8 cellular contexts compared by ENCODE assay signal in the genomic region with DNA sequence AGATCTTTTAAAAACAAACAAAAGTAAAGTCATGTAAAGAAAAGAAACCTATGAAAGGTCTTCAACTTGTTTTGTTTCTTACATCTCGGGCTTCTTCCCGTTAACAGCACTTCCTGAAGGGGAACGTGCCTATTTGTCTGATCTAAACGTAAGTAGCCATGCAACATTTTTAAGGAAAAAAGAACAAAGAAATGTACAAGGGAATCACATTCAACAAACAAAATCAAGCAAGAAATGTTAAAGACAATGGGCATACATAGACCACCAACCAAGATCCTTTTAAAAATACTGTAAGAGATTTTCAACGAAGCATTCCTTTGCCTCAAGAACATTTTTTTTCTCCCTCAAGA.
DNase-seq lines count a peak whose midpoint lies in the region; ATAC-seq and TF ChIP-seq lines count a peak whose summit lies in the region.

No MANE protein-coding gene starts in this region.

- no peak for DNase-seq in brain microvascular endothelial cell
- no peak for DNase-seq in NCI-H526 treated with DMSO at 0.1 percent for 48 hours (lab: John Stamatoyannopoulos, UW)
- DNase-seq in Ammon's horn (ENCODE audit: low spot score) = no peak

- in situ Hi-C loops in brain microvascular endothelial cell (cut with HindIII; ENCODE audit: low pct_ligation_motif_present, low sequenced_read_pairs) = no loop called here

- H3K27me3 ChIP-seq in BLaER1 = no peaks in the 10 kb centered on the region
- H3K27me3 ChIP-seq in HUES48 (ENCODE audit: control insufficient read depth, insufficient read depth, low read length) = no peaks in the 10 kb centered on the region
- H3K27me3 ChIP-seq in brain microvascular endothelial cell (replicated peaks) = no peaks in the 10 kb centered on the region
- H3K27me3 ChIP-seq in muscle layer of duodenum (ENCODE audit: low read depth, low read length) = no peaks in the 10 kb centered on the region

- H3K36me3 ChIP-seq in BLaER1 (no peaks in the 10 kb centered on the region), HUES48 (ENCODE audit: control insufficient read depth, insufficient read depth, low read length) (no peaks in the 10 kb centered on the region), brain microvascular endothelial cell (replicated peaks) (no peaks in the 10 kb centered on the region), muscle layer of duodenum (ENCODE audit: control insufficient read depth in 1 of 2, insufficient read depth in 2 of 2, low read length in 2 of 2) (no peaks in the 10 kb centered on the region)

- no peaks in the 10 kb centered on the region for H4K20me1 ChIP-seq in BLaER1

- H3K4me2 ChIP-seq in BLaER1 = peak overlapping the region; percentile 61

- TF ChIP-seq CTCF in brain microvascular endothelial cell (IDR thresholded peaks at IDR 0.05; ENCODE audit: low read depth, low read length, missing control alignments) = no peak

- H3K27ac ChIP-seq in BLaER1 (0 out of 2 replicates have a peak overlapping the region, but pooled peaks have one; percentile 54), HUES48 (ENCODE audit: low read depth, low read length) (no peak overlapping the region), brain microvascular endothelial cell (peak overlapping the region; percentile 72), muscle layer of duodenum (ENCODE audit: low read length) (peak overlapping the region; percentile 32)

- H3K4me3 ChIP-seq in BLaER1 (peak overlapping the region; percentile 17), HUES48 (ENCODE audit: low read depth, low read length) (peak overlapping the region; percentile 40; the same call in 1 of the 2 replicates), brain microvascular endothelial cell (ENCODE audit: low read depth, low read length) (peak overlapping the region; percentile 37), muscle layer of duodenum (ENCODE audit: low read depth in 1 of 2, low read length in 2 of 2) (peak overlapping the region; percentile 28 to 54)

- ATAC-seq in HG03280 (IDR thresholded peaks at IDR 0.05; ENCODE audit: unreplicated experiment) (no peak), HG03045 (IDR thresholded peaks at IDR 0.05; ENCODE audit: unreplicated experiment) (no peak)

- no peak overlapping the region for H3K9ac ChIP-seq in BLaER1
- H3K9ac ChIP-seq in HUES48 (ENCODE audit: low read depth, low read length) = 0 out of 2 replicates have a peak overlapping the region, but pooled peaks have one; percentile 18

- no peaks in the 10 kb centered on the region for H3K4me1 ChIP-seq in BLaER1
- peaks cover 22% of the 10 kb centered on the region for H3K4me1 ChIP-seq in HUES48 (ENCODE audit: control insufficient read depth, insufficient read depth, low read length)
- H3K4me1 ChIP-seq in muscle layer of duodenum (ENCODE audit: control insufficient read depth in 1 of 2, insufficient read depth in 2 of 2, low read length in 2 of 2) = no peaks in the 10 kb centered on the region

- no peaks in the 10 kb centered on the region for H3K9me3 ChIP-seq in BLaER1
- H3K9me3 ChIP-seq in HUES48 (ENCODE audit: control insufficient read depth, insufficient read depth, low read length) = no peaks in the 10 kb centered on the region
- no peaks in the 10 kb centered on the region for H3K9me3 ChIP-seq in muscle layer of duodenum (ENCODE audit: control insufficient read depth in 1 of 2, low read length in 2 of 2)
